In the genomic region with DNA sequence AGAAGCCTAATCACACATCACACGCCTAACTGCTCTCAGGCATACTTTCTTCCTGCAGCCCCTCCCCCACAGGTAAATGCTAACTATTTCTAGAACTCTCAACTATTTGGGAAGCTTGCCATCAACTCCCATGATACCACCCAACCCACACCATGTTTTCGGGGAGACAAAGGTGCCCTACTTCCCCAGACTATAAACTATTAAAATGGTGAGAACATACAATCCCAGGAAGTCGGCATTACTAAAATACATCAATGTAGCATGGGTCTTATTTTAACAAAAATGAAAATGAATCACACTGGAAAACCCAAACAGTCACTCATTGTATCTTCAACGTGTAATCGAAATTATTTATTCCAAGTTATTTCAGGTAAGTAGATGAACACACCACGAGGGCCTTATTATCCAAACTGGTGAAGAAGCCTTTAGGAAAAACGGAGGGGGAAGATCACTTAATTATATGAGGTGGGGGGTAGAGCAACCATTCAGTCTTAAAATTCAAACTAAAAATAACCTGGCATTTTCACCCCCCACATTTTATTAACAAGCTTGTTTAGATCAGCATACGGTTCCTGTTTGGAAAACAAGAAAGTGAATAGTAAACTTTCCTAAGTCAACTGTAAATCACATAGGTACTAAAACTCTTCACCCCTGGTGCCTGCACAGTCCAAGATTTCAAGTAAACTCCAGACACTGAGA, we compare ENCODE assay signal across 8 cellular contexts. TPM values are rescaled to one million over a fixed set of nuclear protein-coding genes. Genes with fewer than 3 reads are reported as not detected.
DNase-seq lines count a peak whose midpoint lies in the region; ATAC-seq and TF ChIP-seq lines count a peak whose summit lies in the region.

No MANE protein-coding gene starts in this region.

- peak overlapping the region; percentile 89 for H3K27ac ChIP-seq in CD4-positive, alpha-beta memory T cell (ENCODE audit: low read depth, low read length)
- peak overlapping the region; percentile 100 for H3K27ac ChIP-seq in HUES48 (ENCODE audit: low read depth, low read length)
- peak overlapping the region; percentile 99 for H3K27ac ChIP-seq in WERI-Rb-1
- peak overlapping the region; percentile 24 to 99 for H3K27ac ChIP-seq in esophagus (ENCODE audit: low read depth in 2 of 2, low read length in 1 of 2)
- H3K27ac ChIP-seq in neuronal stem cell (replicated peaks; ENCODE audit: low read length), result peak overlapping the region; percentile 99

- no peak for ATAC-seq in GM21528 (IDR thresholded peaks at IDR 0.05; ENCODE audit: low FRiP score, unreplicated experiment)
- ATAC-seq in esophagus mucosa, result no peak

- H3K4me3 Mint-ChIP-seq in CD4-positive, alpha-beta memory T cell, result peak overlapping the region; percentile 91 to 99 (median 98)

- no peak overlapping the region for H2BK12ac ChIP-seq in neuronal stem cell (ENCODE audit: low read length)

- no peak overlapping the region for H2AFZ ChIP-seq in neuronal stem cell (ENCODE audit: low read length)

- H4K91ac ChIP-seq in neuronal stem cell (ENCODE audit: low read depth, low read length, poor library complexity), result no peak overlapping the region

- peaks cover 69% of the 10 kb centered on the region for H3K4me1 ChIP-seq in CD4-positive, alpha-beta memory T cell (ENCODE audit: insufficient read depth, low read length)
- peaks cover 46% of the 10 kb centered on the region for H3K4me1 ChIP-seq in HUES48 (ENCODE audit: control insufficient read depth, insufficient read depth, low read length)
- peaks cover 0 to 2% of the 10 kb centered on the region in 2 donors for H3K4me1 ChIP-seq in esophagus (ENCODE audit: control insufficient read depth in 2 of 2, insufficient read depth in 2 of 2, low read length in 1 of 2)
- H3K4me1 ChIP-seq in neuronal stem cell (ENCODE audit: control insufficient read depth in 2 of 2, insufficient read depth in 1 of 2, low read depth in 1 of 2, low read length in 2 of 2), result peaks cover 13 to 30% of the 10 kb centered on the region in 2 donors

- H2BK15ac ChIP-seq in neuronal stem cell (ENCODE audit: low read length), result no peak overlapping the region

- H3K79me1 ChIP-seq in neuronal stem cell (ENCODE audit: low read depth, low read length), result peaks cover 3% of the 10 kb centered on the region

- no peaks in the 10 kb centered on the region for H3K27me3 Mint-ChIP-seq in CD4-positive, alpha-beta memory T cell

- H3K9me3 Mint-ChIP-seq in CD4-positive, alpha-beta memory T cell, result no peaks in the 10 kb centered on the region

- no peak overlapping the region for H3K23ac ChIP-seq in neuronal stem cell (ENCODE audit: low read depth, low read length, poor library complexity)

- no peak overlapping the region for H4K8ac ChIP-seq in neuronal stem cell (ENCODE audit: low read depth, low read length)

- H3K27ac Mint-ChIP-seq in CD4-positive, alpha-beta memory T cell, result peak overlapping the region; percentile 75 to 99 (median 98)

- POLR2A ChIA-PET in CD4-positive, alpha-beta memory T cell (lab: Charles Lee; ENCODE audit: partially characterized antibody), result interaction anchor here (0.6 to 12.4 kb wide), 27 partner anchors 11 to 452 kb away, joined by 3 to 529 read pairs (median 4); no protein-coding TSS in a partner anchor

- H3K27me3 ChIP-seq in CD4-positive, alpha-beta memory T cell (ENCODE audit: insufficient read depth, low read length), result no peaks in the 10 kb centered on the region
- H3K27me3 ChIP-seq in HUES48 (ENCODE audit: control insufficient read depth, insufficient read depth, low read length) (no peaks in the 10 kb centered on the region), WERI-Rb-1 (ENCODE audit: insufficient read depth, low read depth, severe bottlenecking) (no peaks in the 10 kb centered on the region), esophagus (ENCODE audit: control insufficient read depth in 1 of 2, insufficient read depth in 2 of 2, low read length in 2 of 2) (no peaks in the 10 kb centered on the region), neuronal stem cell (ENCODE audit: control insufficient read depth in 3 of 3, insufficient read depth in 3 of 3, low read depth in 1 of 3, low read length in 3 of 3) (no peaks in the 10 kb centered on the region)

- peak overlapping the region; percentile 99 for H3K9ac ChIP-seq in HUES48 (ENCODE audit: low read depth, low read length)
- no peak overlapping the region for H3K9ac ChIP-seq in neuronal stem cell (ENCODE audit: low read depth, low read length, poor library complexity)

- H3K4me1 Mint-ChIP-seq in CD4-positive, alpha-beta memory T cell, result peaks cover 49 to 82% (median 61%) of the 10 kb centered on the region in 4 donors

- WGBS in esophagus, 2 donors, result 3 to 4% methylated on average over 8 of the region's 8 CpGs
- no CpG with 5 or more reads among the region's 8 CpGs for WGBS in neuronal stem cell (ENCODE audit: extremely low coverage in 2 of 2, insufficient read length in 2 of 2, insufficient replicate concordance in 1 of 2), 2 donors

- peak in 3 of 5 donors; percentile 21 to 26 (median 23) for DNase-seq in CD4-positive, alpha-beta memory T cell
- DNase-seq in WERI-Rb-1 (no peak), neuronal stem cell (ENCODE audit: low spot score) (no peak), GF-D8 (lab: John Stamatoyannopoulos, UW) (no peak)

- H3K36me3 Mint-ChIP-seq in CD4-positive, alpha-beta memory T cell, result peaks cover 7 to 36% of the 10 kb centered on the region in 2 donors

- H3K14ac ChIP-seq in neuronal stem cell (ENCODE audit: low read length), result no peak overlapping the region

- H3K18ac ChIP-seq in neuronal stem cell (ENCODE audit: low read length), result no peak overlapping the region

- TF ChIP-seq CTCF in WERI-Rb-1 (IDR thresholded peaks at IDR 0.05; ENCODE audit: low read depth, low read length), result no peak

- peak overlapping the region; percentile 63 to 92 for H3K4me3 ChIP-seq in CD4-positive, alpha-beta memory T cell (ENCODE audit: low read length in 2 of 2)
- peak overlapping the region; percentile 97 for H3K4me3 ChIP-seq in HUES48 (ENCODE audit: low read depth, low read length)
- peak overlapping the region; percentile 99 for H3K4me3 ChIP-seq in WERI-Rb-1 (ENCODE audit: low read depth, low read length)
- H3K4me3 ChIP-seq in esophagus (ENCODE audit: low read depth in 1 of 2, low read length in 2 of 2), result peak overlapping the region; percentile 31 to 100
- H3K4me3 ChIP-seq in neuronal stem cell (ENCODE audit: low read length in 2 of 2), result peak overlapping the region; percentile 84 to 85

- no peak overlapping the region for H2BK5ac ChIP-seq in neuronal stem cell (ENCODE audit: low read length)

- H3K9me3 ChIP-seq in CD4-positive, alpha-beta memory T cell (ENCODE audit: control insufficient read depth in 1 of 2, low read length in 2 of 2), result no peaks in the 10 kb centered on the region
- H3K9me3 ChIP-seq in HUES48 (ENCODE audit: control insufficient read depth, insufficient read depth, low read length), result no peaks in the 10 kb centered on the region
- no peaks in the 10 kb centered on the region for H3K9me3 ChIP-seq in WERI-Rb-1 (ENCODE audit: severe bottlenecking)
- H3K9me3 ChIP-seq in esophagus (ENCODE audit: control insufficient read depth in 2 of 2, insufficient read depth in 1 of 2, low read depth in 1 of 2, low read length in 1 of 2), result no peaks in the 10 kb centered on the region
- peaks cover 0 to 8% of the 10 kb centered on the region in 2 donors for H3K9me3 ChIP-seq in neuronal stem cell (replicated peaks in 1 of 2; ENCODE audit: control insufficient read depth in 2 of 2, insufficient read depth in 1 of 2, low read depth in 1 of 2, low read length in 2 of 2)

- no peak overlapping the region for H2AK5ac ChIP-seq in neuronal stem cell (ENCODE audit: low read depth, low read length)

- CTCF ChIA-PET in CD4-positive, alpha-beta memory T cell (lab: Charles Lee; ENCODE audit: partially characterized antibody), result interaction anchor here (1.3 to 11.0 kb wide), 6 partner anchors 11 to 165 kb away, joined by 3 to 126 read pairs (median 8); no protein-coding TSS in a partner anchor

- H3K4ac ChIP-seq in neuronal stem cell (ENCODE audit: low read length), result no peak overlapping the region

- H2BK120ac ChIP-seq in neuronal stem cell (ENCODE audit: low read depth, low read length), result no peak overlapping the region

- H3K4me2 ChIP-seq in neuronal stem cell (ENCODE audit: insufficient read depth, low read length, poor library complexity, severe bottlenecking), result peak overlapping the region; percentile 60

- intact Hi-C loops in CD4-positive, alpha-beta memory T cell (cut with micrococcal nuclease), result loop anchor here (2.0 to 10.0 kb wide), 5 partner anchors 25 to 1189 kb away; no protein-coding TSS in a partner anchor

- H3K36me3 ChIP-seq in CD4-positive, alpha-beta memory T cell (ENCODE audit: insufficient read depth, low read length), result no peaks in the 10 kb centered on the region
- H3K36me3 ChIP-seq in HUES48 (ENCODE audit: control insufficient read depth, insufficient read depth, low read length) (no peaks in the 10 kb centered on the region), WERI-Rb-1 (peaks cover 19% of the 10 kb centered on the region), esophagus (ENCODE audit: control insufficient read depth in 2 of 2, insufficient read depth in 2 of 2, low read length in 1 of 2) (no peaks in the 10 kb centered on the region), neuronal stem cell (replicated peaks in 1 of 2; ENCODE audit: control insufficient read depth in 2 of 2, insufficient read depth in 2 of 2, low read length in 2 of 2) (peaks cover 0 to 24% of the 10 kb centered on the region in 2 donors)

RNA-seq across cellular contexts. Expression of a gene that starts 1.9 kb away (rescaled TPM):
- 100 to 1,000 TPM; 159 to 172 TPM for total RNA-seq in CD4-positive, alpha-beta memory T cell
- 10 to 100 TPM; 20.1 to 42.1 TPM for polyA plus RNA-seq in CD4-positive, alpha-beta memory T cell
- polyA plus RNA-seq in esophagus, result 10 to 100 TPM; 16.2 to 19.3 TPM
- polyA plus RNA-seq in neuronal stem cell (2013, experiment 1 of 2), result 54.4 TPM
- polyA plus RNA-seq in neuronal stem cell (2013, experiment 2 of 2), result 59.6 TPM
- 123 TPM for total RNA-seq in esophagus mucosa

Comparison
In these comparisons a context has a peak if more than half of its experiments do, and no peak if none do; other contexts are left out.
1. DNase-seq: peak in CD4-positive, alpha-beta memory T cell (3 of 5); none in WERI-Rb-1 (single experiment), neuronal stem cell (single experiment) and GF-D8 (single experiment).
2. Peak in every context shown above with its lines, with median percentiles within 50 percentile points of each other: H3K27ac ChIP-seq and H3K4me3 ChIP-seq.